14 cellular contexts compared by ENCODE assay signal in the genomic region with DNA sequence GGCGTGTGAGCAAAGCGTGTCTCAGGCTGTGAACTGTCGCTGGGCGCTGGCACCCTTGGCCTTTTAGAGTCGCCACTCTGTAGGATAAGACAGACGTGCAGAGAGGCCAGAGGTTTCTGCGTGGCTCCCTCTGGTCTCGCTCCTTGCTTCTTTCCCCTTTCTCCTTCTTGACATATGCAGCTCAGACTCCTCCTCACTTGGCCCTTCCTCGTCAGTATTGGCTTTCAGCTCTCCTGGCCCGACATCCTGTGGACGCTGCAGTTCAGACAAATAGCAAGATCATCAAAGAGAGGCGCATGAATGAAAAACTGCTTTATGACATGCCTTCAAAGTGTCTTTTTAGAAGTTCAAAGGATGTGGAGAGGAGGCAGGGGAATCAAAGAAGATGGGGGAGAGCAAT.
A peak's percentile ranks its signal among the peaks of the same experiment; 100 is the strongest.
DNase-seq lines count a peak whose midpoint lies in the region; ATAC-seq and TF ChIP-seq lines count a peak whose summit lies in the region.
"Had no signal": no experiment of that assay in that cellular context is flagged by ENCODE, and none has a peak within 500 bp of the region (broad histone marks: within the 10 kb centered on the region; RNA-seq: fewer than 3 reads in every experiment).

No MANE protein-coding gene starts in this region.

- 44% methylated on average over 12 of the region's 12 CpGs for WGBS in esophagus muscularis mucosa

- intact Hi-C loops in esophagus muscularis mucosa (cut with DNase I): loop anchor here (2.0 kb wide), 1 partner anchor 107 kb away; no protein-coding TSS in a partner anchor

- no peak for TF ChIP-seq POLR2A in esophagus muscularis mucosa (IDR thresholded peaks at IDR 0.05; ENCODE audit: low read depth)

- no peak for TF ChIP-seq EP300 in esophagus muscularis mucosa (IDR thresholded peaks at IDR 0.05)

- TF ChIP-seq CTCF in esophagus muscularis mucosa (IDR thresholded peaks at IDR 0.05) (peak; percentile 17 to 38 (median 31)), osteoblast (IDR thresholded peaks at IDR 0.05; ENCODE audit: extremely low read depth, low read depth, low read length) (no peak)

- no peaks in the 10 kb centered on the region for H4K20me1 ChIP-seq in osteoblast (ENCODE audit: insufficient read depth, low read length)

- H3K27ac ChIP-seq in esophagus muscularis mucosa (replicated peaks in 1 of 4) (peak overlapping the region in 1 of 4 donors; percentile 53), osteoblast (ENCODE audit: low read depth, low read length) (no peak overlapping the region)
- H3K27ac ChIP-seq: WERI-Rb-1 had no signal

- H2AFZ ChIP-seq in osteoblast (ENCODE audit: low read length): peak overlapping the region; percentile 55

- H3K4me1 ChIP-seq in esophagus muscularis mucosa (peaks cover 14 to 31% (median 21%) of the 10 kb centered on the region in 4 donors), osteoblast (ENCODE audit: insufficient read depth, low read length) (peaks cover 15% of the 10 kb centered on the region)
- H3K4me1 ChIP-seq: gastrocnemius medialis had no signal

- H3K36me3 ChIP-seq in esophagus muscularis mucosa (no peaks in the 10 kb centered on the region), osteoblast (ENCODE audit: insufficient read depth, low read length) (no peaks in the 10 kb centered on the region)
- H3K36me3 ChIP-seq: gastrocnemius medialis, WERI-Rb-1 had no signal

- no peaks in the 10 kb centered on the region for H3K79me2 ChIP-seq in osteoblast (ENCODE audit: insufficient read depth, low read length)

- peak; percentile 67 for DNase-seq in activated effector memory CD4-positive, alpha-beta T cell treated with anti-CD3 and anti-CD28 coated beads, Interleukin-2, amount 50 U/mL, for 16 hours
- DNase-seq in activated effector memory CD4-positive, alpha-beta T cell treated with Interleukin-2 at 50 U/mL for 16 hours: no peak
- peak; percentile 89 for DNase-seq in SW480 (ENCODE audit: low spot score)
- DNase-seq in esophagus muscularis mucosa (ENCODE audit: extremely low spot score): no peak
- DNase-seq in osteoblast (ENCODE audit: insufficient read length, low spot score, missing footprints): no peak
- no peak for DNase-seq in NCI-H1436 treated with DMSO at 0.1 percent for 48 hours (lab: John Stamatoyannopoulos, UW)
- DNase-seq in HCEC 1CT: no peak
- DNase-seq: ACHN, natural killer cell, NCI-H1092 treated with DMSO at 0.1 percent for 48 hours, WERI-Rb-1 had no signal

- peak overlapping the region in 1 of 4 donors; percentile 19 for H3K4me3 ChIP-seq in esophagus muscularis mucosa
- no peak overlapping the region for H3K4me3 ChIP-seq in osteoblast (ENCODE audit: insufficient read depth, low read length)
- H3K4me3 ChIP-seq: gastrocnemius medialis, smooth muscle cell had no signal

- ATAC-seq in GM19328 (IDR thresholded peaks at IDR 0.05; ENCODE audit: unreplicated experiment): no peak
- ATAC-seq: gastrocnemius medialis had no signal

- no peak overlapping the region for H3K4me2 ChIP-seq in osteoblast (ENCODE audit: insufficient read depth, low read length)
- H3K4me2 ChIP-seq: smooth muscle cell had no signal

- H3K9me3 ChIP-seq in esophagus muscularis mucosa: no peaks in the 10 kb centered on the region
- no peaks in the 10 kb centered on the region for H3K9me3 ChIP-seq in osteoblast (ENCODE audit: low read depth, low read length)
- H3K9me3 ChIP-seq: gastrocnemius medialis had no signal

- H3K27me3 ChIP-seq in esophagus muscularis mucosa: no peaks in the 10 kb centered on the region
- no peaks in the 10 kb centered on the region for H3K27me3 ChIP-seq in osteoblast (ENCODE audit: insufficient read depth, low read length)
- H3K27me3 ChIP-seq: gastrocnemius medialis had no signal

Comparison
In these comparisons a context has a peak if more than half of its experiments do, and no peak if none do; other contexts are left out.
1. DNase-seq: peak in activated effector memory CD4-positive, alpha-beta T cell treated with anti-CD3 and anti-CD28 coated beads, Interleukin-2, amount 50 U/mL, for 16 hours (single experiment) and SW480 (single experiment); none in activated effector memory CD4-positive, alpha-beta T cell treated with Interleukin-2 at 50 U/mL for 16 hours (single experiment), esophagus muscularis mucosa (single experiment), osteoblast (single experiment), NCI-H1436 treated with DMSO at 0.1 percent for 48 hours (single experiment) and HCEC 1CT (single experiment).